Comparison of ENCODE assay signal across 1 cellular context in genomic region chr10:95561200-95562177, GRCh38.
TF ChIP-seq lines count a peak whose summit lies in the region.

Gene SORBS1, minus strand, starts transcription at chr10:95561371. Its CDS starts 120,236 bp downstream, at chr10:95441135.

TF ChIP-seq in K562, 482 proteins besides CTCF, POLR2A, EP300 and RAD21 (continued from another document and continues in another):
- TF ChIP-seq, protein P1, sequence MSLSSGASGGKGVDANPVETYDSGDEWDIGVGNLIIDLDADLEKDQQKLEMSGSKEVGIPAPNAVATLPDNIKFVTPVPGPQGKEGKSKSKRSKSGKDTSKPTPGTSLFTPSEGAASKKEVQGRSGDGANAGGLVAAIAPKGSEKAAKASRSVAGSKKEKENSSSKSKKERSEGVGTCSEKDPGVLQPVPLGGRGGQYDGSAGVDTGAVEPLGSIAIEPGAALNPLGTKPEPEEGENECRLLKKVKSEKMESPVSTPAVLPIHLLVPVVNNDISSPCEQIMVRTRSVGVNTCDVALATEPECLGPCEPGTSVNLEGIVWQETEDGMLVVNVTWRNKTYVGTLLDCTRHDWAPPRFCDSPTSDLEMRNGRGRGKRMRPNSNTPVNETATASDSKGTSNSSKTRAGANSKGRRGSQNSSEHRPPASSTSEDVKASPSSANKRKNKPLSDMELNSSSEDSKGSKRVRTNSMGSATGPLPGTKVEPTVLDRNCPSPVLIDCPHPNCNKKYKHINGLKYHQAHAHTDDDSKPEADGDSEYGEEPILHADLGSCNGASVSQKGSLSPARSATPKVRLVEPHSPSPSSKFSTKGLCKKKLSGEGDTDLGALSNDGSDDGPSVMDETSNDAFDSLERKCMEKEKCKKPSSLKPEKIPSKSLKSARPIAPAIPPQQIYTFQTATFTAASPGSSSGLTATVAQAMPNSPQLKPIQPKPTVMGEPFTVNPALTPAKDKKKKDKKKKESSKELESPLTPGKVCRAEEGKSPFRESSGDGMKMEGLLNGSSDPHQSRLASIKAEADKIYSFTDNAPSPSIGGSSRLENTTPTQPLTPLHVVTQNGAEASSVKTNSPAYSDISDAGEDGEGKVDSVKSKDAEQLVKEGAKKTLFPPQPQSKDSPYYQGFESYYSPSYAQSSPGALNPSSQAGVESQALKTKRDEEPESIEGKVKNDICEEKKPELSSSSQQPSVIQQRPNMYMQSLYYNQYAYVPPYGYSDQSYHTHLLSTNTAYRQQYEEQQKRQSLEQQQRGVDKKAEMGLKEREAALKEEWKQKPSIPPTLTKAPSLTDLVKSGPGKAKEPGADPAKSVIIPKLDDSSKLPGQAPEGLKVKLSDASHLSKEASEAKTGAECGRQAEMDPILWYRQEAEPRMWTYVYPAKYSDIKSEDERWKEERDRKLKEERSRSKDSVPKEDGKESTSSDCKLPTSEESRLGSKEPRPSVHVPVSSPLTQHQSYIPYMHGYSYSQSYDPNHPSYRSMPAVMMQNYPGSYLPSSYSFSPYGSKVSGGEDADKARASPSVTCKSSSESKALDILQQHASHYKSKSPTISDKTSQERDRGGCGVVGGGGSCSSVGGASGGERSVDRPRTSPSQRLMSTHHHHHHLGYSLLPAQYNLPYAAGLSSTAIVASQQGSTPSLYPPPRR (CRISPR knock-in tag; IDR thresholded peaks at IDR 0.05; ENCODE audit: borderline replicate concordance): no peak
- TF ChIP-seq RFX1 (IDR thresholded peaks at IDR 0.05): no peak
- no peak for TF ChIP-seq ZNF12 (CRISPR knock-in tag; IDR thresholded peaks at IDR 0.05)
- no peak for TF ChIP-seq ZNF354B (CRISPR knock-in tag; IDR thresholded peaks at IDR 0.05)
- no peak for TF ChIP-seq TRIM25 (IDR thresholded peaks at IDR 0.05; ENCODE audit: borderline replicate concordance)
- TF ChIP-seq ZNF316 (IDR thresholded peaks at IDR 0.05): no peak
- TF ChIP-seq TAL1 (IDR thresholded peaks at IDR 0.05): no peak
- TF ChIP-seq ZNF253 (CRISPR knock-in tag; conservative IDR thresholded peaks at IDR 0.05): no peak
- TF ChIP-seq CHD2 (IDR thresholded peaks at IDR 0.05; ENCODE audit: low read depth, low read length): no peak
- TF ChIP-seq HMBOX1 (IDR thresholded peaks at IDR 0.05): no peak
- no peak for TF ChIP-seq ZNF583 (CRISPR knock-in tag; IDR thresholded peaks at IDR 0.05)
- TF ChIP-seq ZNF79 (CRISPR knock-in tag; IDR thresholded peaks at IDR 0.05; ENCODE audit: low read depth): no peak
- TF ChIP-seq GATAD2B (IDR thresholded peaks at IDR 0.05; ENCODE audit: borderline replicate concordance): peak; percentile 29; the same call in 1 of the 2 replicates
- no peak for TF ChIP-seq NUFIP1 (IDR thresholded peaks at IDR 0.05; ENCODE audit: partially characterized antibody)
- TF ChIP-seq, protein P2, sequence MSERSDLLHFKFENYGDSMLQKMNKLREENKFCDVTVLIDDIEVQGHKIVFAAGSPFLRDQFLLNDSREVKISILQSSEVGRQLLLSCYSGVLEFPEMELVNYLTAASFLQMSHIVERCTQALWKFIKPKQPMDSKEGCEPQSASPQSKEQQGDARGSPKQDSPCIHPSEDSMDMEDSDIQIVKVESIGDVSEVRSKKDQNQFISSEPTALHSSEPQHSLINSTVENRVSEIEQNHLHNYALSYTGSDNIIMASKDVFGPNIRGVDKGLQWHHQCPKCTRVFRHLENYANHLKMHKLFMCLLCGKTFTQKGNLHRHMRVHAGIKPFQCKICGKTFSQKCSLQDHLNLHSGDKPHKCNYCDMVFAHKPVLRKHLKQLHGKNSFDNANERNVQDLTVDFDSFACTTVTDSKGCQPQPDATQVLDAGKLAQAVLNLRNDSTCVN (CRISPR knock-in tag; IDR thresholded peaks at IDR 0.05): no peak
- TF ChIP-seq, protein P3, sequence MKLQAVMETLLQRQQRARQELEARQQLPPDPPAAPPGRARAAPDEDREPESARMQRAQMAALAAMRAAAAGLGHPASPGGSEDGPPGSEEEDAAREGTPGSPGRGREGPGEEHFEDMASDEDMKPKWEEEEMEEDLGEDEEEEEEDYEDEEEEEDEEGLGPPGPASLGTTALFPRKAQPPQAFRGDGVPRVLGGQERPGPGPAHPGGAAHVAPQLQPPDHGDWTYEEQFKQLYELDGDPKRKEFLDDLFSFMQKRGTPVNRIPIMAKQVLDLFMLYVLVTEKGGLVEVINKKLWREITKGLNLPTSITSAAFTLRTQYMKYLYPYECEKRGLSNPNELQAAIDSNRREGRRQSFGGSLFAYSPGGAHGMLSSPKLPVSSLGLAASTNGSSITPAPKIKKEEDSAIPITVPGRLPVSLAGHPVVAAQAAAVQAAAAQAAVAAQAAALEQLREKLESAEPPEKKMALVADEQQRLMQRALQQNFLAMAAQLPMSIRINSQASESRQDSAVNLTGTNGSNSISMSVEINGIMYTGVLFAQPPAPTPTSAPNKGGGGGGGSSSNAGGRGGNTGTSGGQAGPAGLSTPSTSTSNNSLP (IDR thresholded peaks at IDR 0.05; ENCODE audit: borderline replicate concordance, low read depth, low read length): no peak
- TF ChIP-seq ESRRA (IDR thresholded peaks at IDR 0.05; ENCODE audit: borderline replicate concordance, low read depth): peak; percentile 58
- no peak for TF ChIP-seq SRF (CRISPR knock-in tag; IDR thresholded peaks at IDR 0.05)
- TF ChIP-seq HNRNPH1 (optimal IDR thresholded peaks at IDR 0.05; ENCODE audit: low read depth, low read length): no peak
- TF ChIP-seq ZSCAN29 (IDR thresholded peaks at IDR 0.05): no peak
- no peak for TF ChIP-seq MBD2 (IDR thresholded peaks at IDR 0.05; ENCODE audit: borderline replicate concordance, low read depth)
- TF ChIP-seq, protein P4, sequence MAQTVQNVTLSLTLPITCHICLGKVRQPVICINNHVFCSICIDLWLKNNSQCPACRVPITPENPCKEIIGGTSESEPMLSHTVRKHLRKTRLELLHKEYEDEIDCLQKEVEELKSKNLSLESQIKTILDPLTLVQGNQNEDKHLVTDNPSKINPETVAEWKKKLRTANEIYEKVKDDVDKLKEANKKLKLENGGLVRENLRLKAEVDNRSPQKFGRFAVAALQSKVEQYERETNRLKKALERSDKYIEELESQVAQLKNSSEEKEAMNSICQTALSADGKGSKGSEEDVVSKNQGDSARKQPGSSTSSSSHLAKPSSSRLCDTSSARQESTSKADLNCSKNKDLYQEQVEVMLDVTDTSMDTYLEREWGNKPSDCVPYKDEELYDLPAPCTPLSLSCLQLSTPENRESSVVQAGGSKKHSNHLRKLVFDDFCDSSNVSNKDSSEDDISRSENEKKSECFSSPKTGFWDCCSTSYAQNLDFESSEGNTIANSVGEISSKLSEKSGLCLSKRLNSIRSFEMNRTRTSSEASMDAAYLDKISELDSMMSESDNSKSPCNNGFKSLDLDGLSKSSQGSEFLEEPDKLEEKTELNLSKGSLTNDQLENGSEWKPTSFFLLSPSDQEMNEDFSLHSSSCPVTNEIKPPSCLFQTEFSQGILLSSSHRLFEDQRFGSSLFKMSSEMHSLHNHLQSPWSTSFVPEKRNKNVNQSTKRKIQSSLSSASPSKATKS (CRISPR knock-in tag; IDR thresholded peaks at IDR 0.05): no peak
- TF ChIP-seq KDM5B (IDR thresholded peaks at IDR 0.05; ENCODE audit: insufficient replicate concordance, low read depth, low read length): no peak
- peak; percentile 25; the same call in 1 of the 2 replicates for TF ChIP-seq SMAD4 (CRISPR knock-in tag; conservative IDR thresholded peaks at IDR 0.05)
- no peak for TF ChIP-seq ZNF764 (CRISPR knock-in tag; IDR thresholded peaks at IDR 0.05; ENCODE audit: low read depth)
- no peak for TF ChIP-seq ZNF586 (CRISPR knock-in tag; conservative IDR thresholded peaks at IDR 0.05)
- peak; percentile 93 for TF ChIP-seq SMARCA5 (IDR thresholded peaks at IDR 0.05)
- TF ChIP-seq ZNF766 (CRISPR knock-in tag; conservative IDR thresholded peaks at IDR 0.05): no peak
- no peak for TF ChIP-seq CLOCK (CRISPR knock-in tag; IDR thresholded peaks at IDR 0.05; ENCODE audit: borderline replicate concordance)
- no peak for TF ChIP-seq ZNF175 (CRISPR knock-in tag; IDR thresholded peaks at IDR 0.05; ENCODE audit: low read depth)
- TF ChIP-seq NELFE (IDR thresholded peaks at IDR 0.05; ENCODE audit: insufficient read depth, insufficient read length): no peak
- TF ChIP-seq, protein P5, sequence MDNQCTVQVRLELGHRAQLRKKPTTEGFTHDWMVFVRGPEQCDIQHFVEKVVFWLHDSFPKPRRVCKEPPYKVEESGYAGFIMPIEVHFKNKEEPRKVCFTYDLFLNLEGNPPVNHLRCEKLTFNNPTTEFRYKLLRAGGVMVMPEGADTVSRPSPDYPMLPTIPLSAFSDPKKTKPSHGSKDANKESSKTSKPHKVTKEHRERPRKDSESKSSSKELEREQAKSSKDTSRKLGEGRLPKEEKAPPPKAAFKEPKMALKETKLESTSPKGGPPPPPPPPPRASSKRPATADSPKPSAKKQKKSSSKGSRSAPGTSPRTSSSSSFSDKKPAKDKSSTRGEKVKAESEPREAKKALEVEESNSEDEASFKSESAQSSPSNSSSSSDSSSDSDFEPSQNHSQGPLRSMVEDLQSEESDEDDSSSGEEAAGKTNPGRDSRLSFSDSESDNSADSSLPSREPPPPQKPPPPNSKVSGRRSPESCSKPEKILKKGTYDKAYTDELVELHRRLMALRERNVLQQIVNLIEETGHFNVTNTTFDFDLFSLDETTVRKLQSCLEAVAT (IDR thresholded peaks at IDR 0.05): no peak
- TF ChIP-seq SREBF1 (IDR thresholded peaks at IDR 0.05; ENCODE audit: borderline replicate concordance, low read depth, low read length): no peak
- TF ChIP-seq BRD9 (IDR thresholded peaks at IDR 0.05; ENCODE audit: low read depth, partially characterized antibody): no peak
- TF ChIP-seq NR2C2 (CRISPR knock-in tag; IDR thresholded peaks at IDR 0.05): no peak
- no peak for TF ChIP-seq NR2C2 (tag; IDR thresholded peaks at IDR 0.05)
- TF ChIP-seq, protein P6, sequence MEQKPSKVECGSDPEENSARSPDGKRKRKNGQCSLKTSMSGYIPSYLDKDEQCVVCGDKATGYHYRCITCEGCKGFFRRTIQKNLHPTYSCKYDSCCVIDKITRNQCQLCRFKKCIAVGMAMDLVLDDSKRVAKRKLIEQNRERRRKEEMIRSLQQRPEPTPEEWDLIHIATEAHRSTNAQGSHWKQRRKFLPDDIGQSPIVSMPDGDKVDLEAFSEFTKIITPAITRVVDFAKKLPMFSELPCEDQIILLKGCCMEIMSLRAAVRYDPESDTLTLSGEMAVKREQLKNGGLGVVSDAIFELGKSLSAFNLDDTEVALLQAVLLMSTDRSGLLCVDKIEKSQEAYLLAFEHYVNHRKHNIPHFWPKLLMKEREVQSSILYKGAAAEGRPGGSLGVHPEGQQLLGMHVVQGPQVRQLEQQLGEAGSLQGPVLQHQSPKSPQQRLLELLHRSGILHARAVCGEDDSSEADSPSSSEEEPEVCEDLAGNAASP (IDR thresholded peaks at IDR 0.05): no peak
- TF ChIP-seq RCOR1 (IDR thresholded peaks at IDR 0.05; ENCODE audit: borderline replicate concordance in 1 of 2, low read depth in 2 of 2, low read length in 2 of 2): peak; percentile 32 to 92; a peak in 3 of 4 replicates
- no peak for TF ChIP-seq CHD1 (IDR thresholded peaks at IDR 0.05; ENCODE audit: low read length)
- peak; percentile 30 for TF ChIP-seq NFYB (IDR thresholded peaks at IDR 0.05; ENCODE audit: extremely low read depth, insufficient read length)
- no peak for TF ChIP-seq SIX5 (IDR thresholded peaks at IDR 0.05; ENCODE audit: borderline replicate concordance in 1 of 2, insufficient read depth in 1 of 2, low read depth in 1 of 2, low read length in 2 of 2)
- TF ChIP-seq NCOA6 (IDR thresholded peaks at IDR 0.05): no peak
- no peak for TF ChIP-seq SRSF9 (IDR thresholded peaks at IDR 0.05; ENCODE audit: borderline replicate concordance, low read depth, low read length)
- TF ChIP-seq, protein P7, sequence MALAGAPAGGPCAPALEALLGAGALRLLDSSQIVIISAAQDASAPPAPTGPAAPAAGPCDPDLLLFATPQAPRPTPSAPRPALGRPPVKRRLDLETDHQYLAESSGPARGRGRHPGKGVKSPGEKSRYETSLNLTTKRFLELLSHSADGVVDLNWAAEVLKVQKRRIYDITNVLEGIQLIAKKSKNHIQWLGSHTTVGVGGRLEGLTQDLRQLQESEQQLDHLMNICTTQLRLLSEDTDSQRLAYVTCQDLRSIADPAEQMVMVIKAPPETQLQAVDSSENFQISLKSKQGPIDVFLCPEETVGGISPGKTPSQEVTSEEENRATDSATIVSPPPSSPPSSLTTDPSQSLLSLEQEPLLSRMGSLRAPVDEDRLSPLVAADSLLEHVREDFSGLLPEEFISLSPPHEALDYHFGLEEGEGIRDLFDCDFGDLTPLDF (CRISPR knock-in tag; IDR thresholded peaks at IDR 0.05): no peak
- no peak for TF ChIP-seq ILK (tag; IDR thresholded peaks at IDR 0.05; ENCODE audit: borderline replicate concordance, low read depth)
- no peak for TF ChIP-seq STAT5B (CRISPR knock-in tag; IDR thresholded peaks at IDR 0.05)
- TF ChIP-seq RBFOX2 (IDR thresholded peaks at IDR 0.05; ENCODE audit: low read depth, low read length): peak; percentile 85
